In the genomic region with DNA sequence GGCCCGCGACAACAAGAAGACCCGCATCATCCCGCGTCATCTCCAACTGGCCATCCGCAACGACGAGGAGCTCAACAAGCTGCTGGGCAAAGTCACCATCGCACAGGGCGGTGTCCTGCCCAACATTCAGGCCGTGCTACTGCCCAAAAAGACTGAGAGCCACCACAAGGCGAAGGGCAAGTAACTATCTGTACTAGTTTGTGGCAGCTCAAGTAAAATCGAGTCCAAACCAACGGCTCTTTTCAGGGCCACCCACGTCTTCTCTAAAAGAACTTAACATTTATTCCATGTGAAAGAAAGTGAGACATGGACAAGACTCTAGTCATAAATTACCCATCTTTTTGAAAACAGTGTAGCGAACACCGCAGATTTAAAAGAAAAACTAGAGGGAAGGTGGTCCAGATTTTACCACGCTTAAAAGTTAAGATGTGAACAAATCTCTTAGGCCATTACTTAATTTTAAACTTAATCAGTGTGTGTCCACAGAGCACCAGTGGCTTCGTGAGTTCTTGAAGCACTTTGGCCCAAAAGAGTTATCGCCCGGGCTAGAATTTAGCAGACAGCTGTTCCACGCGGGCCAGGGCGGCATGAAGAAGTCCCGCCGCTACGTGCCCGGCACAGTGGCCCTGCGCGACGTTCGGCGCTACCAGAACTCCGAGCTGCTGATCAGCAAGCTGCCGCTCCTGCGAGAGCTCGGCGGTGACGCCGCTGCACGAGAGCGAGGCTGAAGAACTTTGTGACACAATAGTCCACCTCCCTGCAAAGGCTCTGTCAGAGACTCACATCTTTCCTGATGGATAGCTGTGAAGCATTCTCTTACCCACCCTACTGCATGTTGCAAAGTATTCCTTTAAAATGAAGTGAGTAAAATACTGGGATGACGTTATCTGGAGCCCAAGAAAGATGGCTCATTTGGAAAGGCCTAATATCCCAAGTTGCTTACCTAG, we compare ENCODE assay signal across 8 cellular contexts.
A peak's percentile ranks its signal among the peaks of the same experiment; 100 is the strongest.
DNase-seq lines count a peak whose midpoint lies in the region; ATAC-seq, FAIRE-seq and TF ChIP-seq lines count a peak whose summit lies in the region.

No MANE protein-coding gene starts in this region.

- ATAC-seq in GM19395 (IDR thresholded peaks at IDR 0.05; ENCODE audit: unreplicated experiment): peak; percentile 3

- peak overlapping the region; percentile 52 for H3K27ac ChIP-seq in caudate nucleus (ENCODE audit: low read depth, low read length)
- peak overlapping the region; percentile 58 for H3K27ac ChIP-seq in layer of hippocampus (ENCODE audit: low read depth, low read length)

- H3K36me3 ChIP-seq in BE2C: no peaks in the 10 kb centered on the region; the same call in 1 of the 2 replicates

- DNase-seq in BE2C (peak; percentile 83), NCI-H146 (lab: John Stamatoyannopoulos, UW) (peak; percentile 83), UCSD-AML1 (lab: John Stamatoyannopoulos, UW; ENCODE audit: unreplicated experiment) (peak; percentile 81), caudate nucleus (lab: John Stamatoyannopoulos, UW) (peak in 3 of 61 donors; percentile 0 to 43 (median 4)), frontal cortex (ENCODE audit: low spot score in 2 of 2) (no peak)
- peak; percentile 72 to 77 for DNase-seq in stimulated activated CD4-positive, alpha-beta T cell treated with anti-CD3 and anti-CD28 coated beads, Interleukin-4, amount 100 ng/mL, for 48 hours (ENCODE audit: low read depth in 2 of 2)

- H3K27me3 ChIP-seq in BE2C (no peaks in the 10 kb centered on the region), layer of hippocampus (ENCODE audit: control insufficient read depth, insufficient read depth, low read length) (no peaks in the 10 kb centered on the region)

- peak overlapping the region; percentile 90 for H3K4me3 ChIP-seq in BE2C (ENCODE audit: low read depth, low read length)

- H3K9me3 ChIP-seq in BE2C: no peaks in the 10 kb centered on the region

- no peak for TF ChIP-seq CTCF in BE2C (IDR thresholded peaks at IDR 0.05; ENCODE audit: low read depth, low read length)

- FAIRE-seq in frontal cortex (lab: Jason Lieb, UNC): no peak

- peaks cover 5% of the 10 kb centered on the region for H3K4me1 ChIP-seq in BE2C

Comparison
In these comparisons a context has a peak if more than half of its experiments do, and no peak if none do; other contexts are left out.
1. DNase-seq: peak in BE2C (single experiment), NCI-H146 (single experiment), UCSD-AML1 (single experiment) and stimulated activated CD4-positive, alpha-beta T cell treated with anti-CD3 and anti-CD28 coated beads, Interleukin-4, amount 100 ng/mL, for 48 hours (2 of 2); none in frontal cortex (0 of 2).